Comparison of ENCODE assay signal across 8 cellular contexts in genomic region chr13:31909889-31910551, GRCh38.
DNase-seq lines count a peak whose midpoint lies in the region; ATAC-seq and TF ChIP-seq lines count a peak whose summit lies in the region.

No MANE protein-coding gene starts in this region.

- no peak for ATAC-seq in activated CD8-positive, alpha-beta T cell treated with anti-CD3 and anti-CD28 coated beads, Interleukin-2, amount 10 ng/mL, durations not matched to agents 7 days and 5 days
- no peak for ATAC-seq in GM21723 (IDR thresholded peaks at IDR 0.05; ENCODE audit: unreplicated experiment)

- TF ChIP-seq CTCF in Calu3 (IDR thresholded peaks at IDR 0.05; ENCODE audit: unreplicated experiment) (peak; percentile 45), HFFc6 (IDR thresholded peaks at IDR 0.05) (peak; percentile 97), fibroblast of lung (conservative IDR thresholded peaks at IDR 0.05 in 1 of 2, IDR thresholded peaks at IDR 0.05 in 1 of 2; ENCODE audit: low read depth in 1 of 2, low read length in 2 of 2) (peak; percentile 88 to 91), neural crest cell (conservative IDR thresholded peaks at IDR 0.05) (peak; percentile 98), vagina (IDR thresholded peaks at IDR 0.05) (peak; percentile 59 to 73 (median 71))

- DNase-seq in Calu3 = peak; percentile 56
- peak; percentile 63 for DNase-seq in HFFc6
- peak; percentile 91 for DNase-seq in NCI-H748 (lab: John Stamatoyannopoulos, UW; ENCODE audit: unreplicated experiment)
- peak; percentile 68 for DNase-seq in activated CD8-positive, alpha-beta T cell treated with anti-CD3 and anti-CD28 coated beads, Interleukin-2, amount 10 ng/mL, durations not matched to agents 7 days and 5 days
- DNase-seq in fibroblast of lung (ENCODE audit: low read depth in 2 of 2) = peak; percentile 41 to 80
- DNase-seq in neural crest cell (ENCODE audit: low read depth, low spot score) = peak; percentile 68
- DNase-seq in vagina (ENCODE audit: extremely low spot score in 2 of 2) = no peak

- H3K4me1 ChIP-seq in fibroblast of lung (ENCODE audit: control insufficient read depth, extremely low read depth, insufficient read depth, low read length) = no peaks in the 10 kb centered on the region
- no peaks in the 10 kb centered on the region for H3K4me1 ChIP-seq in vagina

- no peak overlapping the region for H3K4me3 ChIP-seq in fibroblast of lung (replicated peaks in 1 of 4; ENCODE audit: control extremely low read depth in 1 of 4, insufficient read depth in 1 of 4, low read depth in 3 of 4, low read length in 4 of 4)
- H3K4me3 ChIP-seq in vagina = no peak overlapping the region

- no peaks in the 10 kb centered on the region for H3K79me2 ChIP-seq in fibroblast of lung (ENCODE audit: control insufficient read depth, insufficient read depth, low read length)

- H3K4me3 Mint-ChIP-seq in Calu3 (ENCODE audit: low read depth, unreplicated experiment) = no peak overlapping the region
- no peak overlapping the region for H3K4me3 Mint-ChIP-seq in HFFc6
- no peak overlapping the region for H3K4me3 Mint-ChIP-seq in activated CD8-positive, alpha-beta T cell treated with anti-CD3 and anti-CD28 coated beads, Interleukin-2, amount 10 ng/mL, durations not matched to agents 7 days and 5 days
- H3K4me3 Mint-ChIP-seq in neural crest cell = no peak overlapping the region

- H3K4me2 ChIP-seq in fibroblast of lung (ENCODE audit: extremely low read depth, insufficient read depth, low read length) = no peak overlapping the region

- no peaks in the 10 kb centered on the region for H3K36me3 ChIP-seq in fibroblast of lung (ENCODE audit: control insufficient read depth, insufficient read depth, low read length)
- H3K36me3 ChIP-seq in vagina = no peaks in the 10 kb centered on the region

- H3K9me3 Mint-ChIP-seq in Calu3 (ENCODE audit: low read depth, unreplicated experiment) (no peaks in the 10 kb centered on the region), HFFc6 (no peaks in the 10 kb centered on the region), neural crest cell (no peaks in the 10 kb centered on the region)
- no peaks in the 10 kb centered on the region for H3K9me3 Mint-ChIP-seq in activated CD8-positive, alpha-beta T cell treated with anti-CD3 and anti-CD28 coated beads, Interleukin-2, amount 10 ng/mL, durations not matched to agents 7 days and 5 days (ENCODE audit: insufficient read depth)

- H3K4me1 Mint-ChIP-seq in Calu3 (ENCODE audit: low read depth, unreplicated experiment) (no peaks in the 10 kb centered on the region), HFFc6 (ENCODE audit: low read depth) (no peaks in the 10 kb centered on the region), neural crest cell (peaks cover 9% of the 10 kb centered on the region)
- peaks cover 4% of the 10 kb centered on the region for H3K4me1 Mint-ChIP-seq in activated CD8-positive, alpha-beta T cell treated with anti-CD3 and anti-CD28 coated beads, Interleukin-2, amount 10 ng/mL, durations not matched to agents 7 days and 5 days (ENCODE audit: low read depth)

- H4K20me1 ChIP-seq in fibroblast of lung (ENCODE audit: control insufficient read depth, extremely low read depth, insufficient read depth, low read length) = no peaks in the 10 kb centered on the region

- H3K27me3 Mint-ChIP-seq in Calu3 (ENCODE audit: unreplicated experiment) = no peaks in the 10 kb centered on the region
- peaks cover 16% of the 10 kb centered on the region for H3K27me3 Mint-ChIP-seq in HFFc6 (ENCODE audit: insufficient read depth)
- peaks cover 30% of the 10 kb centered on the region for H3K27me3 Mint-ChIP-seq in activated CD8-positive, alpha-beta T cell treated with anti-CD3 and anti-CD28 coated beads, Interleukin-2, amount 10 ng/mL, durations not matched to agents 7 days and 5 days (ENCODE audit: low read depth)
- peaks cover 24% of the 10 kb centered on the region for H3K27me3 Mint-ChIP-seq in neural crest cell (ENCODE audit: low read depth)

- no peak overlapping the region for H3K9ac ChIP-seq in fibroblast of lung (ENCODE audit: insufficient read depth, low read length)

- no peak overlapping the region for H3K27ac ChIP-seq in fibroblast of lung (ENCODE audit: insufficient read depth, low read length)
- no peak overlapping the region for H3K27ac ChIP-seq in vagina

- no peaks in the 10 kb centered on the region for H3K27me3 ChIP-seq in fibroblast of lung (ENCODE audit: control insufficient read depth, insufficient read depth, low read length)
- H3K27me3 ChIP-seq in vagina = no peaks in the 10 kb centered on the region

- no peak overlapping the region for H2AFZ ChIP-seq in fibroblast of lung (ENCODE audit: low read length)

- POLR2A ChIA-PET in activated CD8-positive, alpha-beta T cell treated with anti-CD3 and anti-CD28 coated beads, Interleukin-2, amount 10 ng/mL, durations not matched to agents 7 days and 5 days (lab: Charles Lee) = interaction anchor here (0.7 to 1.4 kb wide), 3 partner anchors 9 to 405 kb away, joined by 3 to 4 read pairs (median 3); partner anchors contain the start of genes BRCA2 and ZAR1L

- no peaks in the 10 kb centered on the region for H3K9me3 ChIP-seq in fibroblast of lung (ENCODE audit: control insufficient read depth, insufficient read depth, low read depth, low read length)
- no peaks in the 10 kb centered on the region for H3K9me3 ChIP-seq in vagina

- no peak for TF ChIP-seq POLR2A in vagina (IDR thresholded peaks at IDR 0.05)

- H3K27ac Mint-ChIP-seq in Calu3 (ENCODE audit: unreplicated experiment) (no peak overlapping the region), HFFc6 (no peak overlapping the region), neural crest cell (ENCODE audit: unreplicated experiment) (no peak overlapping the region)
- no peak overlapping the region for H3K27ac Mint-ChIP-seq in activated CD8-positive, alpha-beta T cell treated with anti-CD3 and anti-CD28 coated beads, Interleukin-2, amount 10 ng/mL, durations not matched to agents 7 days and 5 days

- intact Hi-C loops in Calu3 (cut with micrococcal nuclease; ENCODE audit: unreplicated experiment) (loop anchor here (1.0 to 5.0 kb wide), 4 partner anchors 40 to 401 kb away; no protein-coding TSS in a partner anchor), vagina (cut with DNase I) (loop anchor here (10.0 kb wide), 1 partner anchor 405 kb away; the partner anchor contains the start of genes BRCA2 and ZAR1L)

- H3K36me3 Mint-ChIP-seq in Calu3 (ENCODE audit: insufficient read depth, unreplicated experiment) (no peaks in the 10 kb centered on the region), HFFc6 (ENCODE audit: low read depth) (no peaks in the 10 kb centered on the region), neural crest cell (ENCODE audit: low read depth) (no peaks in the 10 kb centered on the region)
- no peaks in the 10 kb centered on the region for H3K36me3 Mint-ChIP-seq in activated CD8-positive, alpha-beta T cell treated with anti-CD3 and anti-CD28 coated beads, Interleukin-2, amount 10 ng/mL, durations not matched to agents 7 days and 5 days (ENCODE audit: low read depth)

- no TSS peak for BruUV-seq in Calu3 (replicated peaks; lab: Mats Ljungman, UMichigan)

- CTCF ChIA-PET in Calu3 (lab: Charles Lee) = interaction anchor here (0.5 to 1.6 kb wide), 20 partner anchors 16 to 671 kb away, joined by 3 to 8 read pairs (median 4); partner anchors contain the start of genes BRCA2, FRY and ZAR1L
- CTCF ChIA-PET in activated CD8-positive, alpha-beta T cell treated with anti-CD3 and anti-CD28 coated beads, Interleukin-2, amount 10 ng/mL, durations not matched to agents 7 days and 5 days (lab: Charles Lee) = interaction anchor here (0.6 to 3.4 kb wide), 48 partner anchors 10 to 970 kb away, joined by 3 to 40 read pairs (median 4); partner anchors contain the start of genes BRCA2, FRY and ZAR1L

Comparison
In these comparisons a context has a peak if more than half of its experiments do, and no peak if none do; other contexts are left out.
1. DNase-seq: peak in Calu3 (single experiment), HFFc6 (single experiment), NCI-H748 (single experiment), activated CD8-positive, alpha-beta T cell treated with anti-CD3 and anti-CD28 coated beads, Interleukin-2, amount 10 ng/mL, durations not matched to agents 7 days and 5 days (single experiment), fibroblast of lung (2 of 2) and neural crest cell (single experiment); none in vagina (0 of 2).
2. CTCF ChIP-seq: peak in every context shown above with its lines; median percentile 98 in neural crest cell; 97 in HFFc6; 90 in fibroblast of lung; 71 in vagina; 45 in Calu3.